Comparison of ENCODE assay signal across 16 cellular contexts in genomic region chr6:14742680-14743079, GRCh38.
A peak's percentile ranks its signal among the peaks of the same experiment; 100 is the strongest.
DNase-seq lines count a peak whose midpoint lies in the region; ATAC-seq and TF ChIP-seq lines count a peak whose summit lies in the region.
"Had no signal": no experiment of that assay in that cellular context is flagged by ENCODE, and none has a peak within 500 bp of the region (broad histone marks: within the 10 kb centered on the region; RNA-seq: fewer than 3 reads in every experiment).

No MANE protein-coding gene starts in this region.

- H3K4me3 Mint-ChIP-seq in activated CD4-positive, alpha-beta T cell treated with anti-CD3 and anti-CD28 coated beads for 36 hours, result peak overlapping the region; percentile 65
- H3K4me3 Mint-ChIP-seq in chondrocyte (ENCODE audit: unreplicated experiment) (no peak overlapping the region), neural progenitor cell (no peak overlapping the region)
- H3K4me3 Mint-ChIP-seq: nephron progenitor cell had no signal

- no peak for ATAC-seq in activated CD4-positive, alpha-beta T cell treated with anti-CD3 and anti-CD28 coated beads for 36 hours
- no peak for ATAC-seq in aorta (ENCODE audit: low FRiP score)

- peaks cover 92% of the 10 kb centered on the region for H3K4me1 Mint-ChIP-seq in activated CD4-positive, alpha-beta T cell treated with anti-CD3 and anti-CD28 coated beads for 36 hours
- H3K4me1 Mint-ChIP-seq in chondrocyte (ENCODE audit: low read depth), result peaks cover 59% of the 10 kb centered on the region
- H3K4me1 Mint-ChIP-seq in neural progenitor cell, result peaks cover 7% of the 10 kb centered on the region

- peak overlapping the region; percentile 100 for H3K27ac Mint-ChIP-seq in activated CD4-positive, alpha-beta T cell treated with anti-CD3 and anti-CD28 coated beads for 36 hours
- peak overlapping the region; percentile 100 for H3K27ac Mint-ChIP-seq in chondrocyte (ENCODE audit: unreplicated experiment)
- no peak overlapping the region for H3K27ac Mint-ChIP-seq in neural progenitor cell
- H3K27ac Mint-ChIP-seq: nephron progenitor cell had no signal

- CTCF ChIA-PET in activated CD4-positive, alpha-beta T cell treated with anti-CD3 and anti-CD28 coated beads for 36 hours (lab: Charles Lee), result interaction anchor here (1.0 kb wide), 1 partner anchor 17 kb away, joined by 3 read pairs; no protein-coding TSS in a partner anchor
- CTCF ChIA-PET in RWPE1 (lab: Yijun Ruan, JAX), result no interaction called here

- H3K9me3 ChIP-seq in spleen, result no peaks in the 10 kb centered on the region
- H3K9me3 ChIP-seq in aorta (ENCODE audit: control insufficient read depth, low read length), result no peaks in the 10 kb centered on the region
- H3K9me3 ChIP-seq in neural progenitor cell (ENCODE audit: low read depth), result no peaks in the 10 kb centered on the region
- H3K9me3 ChIP-seq: esophagus muscularis mucosa, transverse colon had no signal

- no peaks in the 10 kb centered on the region for H4K20me1 ChIP-seq in neural progenitor cell (ENCODE audit: low read depth)

- H3K36me3 Mint-ChIP-seq in activated CD4-positive, alpha-beta T cell treated with anti-CD3 and anti-CD28 coated beads for 36 hours (ENCODE audit: low read depth), result peaks cover 29% of the 10 kb centered on the region
- H3K36me3 Mint-ChIP-seq in chondrocyte (ENCODE audit: low read depth), result no peaks in the 10 kb centered on the region
- H3K36me3 Mint-ChIP-seq in neural progenitor cell, result peaks cover 4% of the 10 kb centered on the region

- H3K27me3 ChIP-seq in spleen (replicated peaks in 1 of 7) (no peaks in the 10 kb centered on the region), aorta (ENCODE audit: control insufficient read depth in 1 of 2, insufficient read depth in 2 of 2, low read length in 1 of 2) (no peaks in the 10 kb centered on the region), neural progenitor cell (no peaks in the 10 kb centered on the region)
- H3K27me3 ChIP-seq: esophagus muscularis mucosa, transverse colon had no signal

- TF ChIP-seq CTCF in RWPE1 (conservative IDR thresholded peaks at IDR 0.05; ENCODE audit: low read depth) (no peak), chondrocyte (IDR thresholded peaks at IDR 0.05) (no peak), spleen (IDR thresholded peaks at IDR 0.05 in 8 of 11, conservative IDR thresholded peaks at IDR 0.05 in 3 of 11) (no peak), neural progenitor cell (IDR thresholded peaks at IDR 0.05) (no peak)

- H3K4me3 ChIP-seq in spleen (peak overlapping the region in 1 of 8 donors; percentile 42), aorta (ENCODE audit: low read length in 2 of 2) (no peak overlapping the region), neural progenitor cell (no peak overlapping the region)
- H3K4me3 ChIP-seq: esophagus muscularis mucosa, transverse colon had no signal

- TF ChIP-seq POLR2A in spleen (IDR thresholded peaks at IDR 0.05), result no peak

- no peaks in the 10 kb centered on the region for H3F3A ChIP-seq in neural progenitor cell (ENCODE audit: low read depth)

- intact Hi-C loops in activated CD4-positive, alpha-beta T cell treated with anti-CD3 and anti-CD28 coated beads for 36 hours (cut with DNase I, micrococcal nuclease), result loop anchor here (1.0 to 10.0 kb wide), 9 partner anchors 7 to 882 kb away; no protein-coding TSS in a partner anchor
- intact Hi-C loops in spleen (cut with DNase I; ENCODE audit: low total_unique reads), result no loop called here
- intact Hi-C loops in aorta (cut with DNase I), result no loop called here

- DNase-seq in activated CD4-positive, alpha-beta T cell treated with anti-CD3 and anti-CD28 coated beads for 36 hours, result no peak
- no peak for DNase-seq in activated CD4-positive, alpha-beta T cell treated with anti-CD3 and anti-CD28 coated beads, Interleukin-2, amount 50 U/mL, for 48 hours
- DNase-seq in RWPE1 (ENCODE audit: low spot score), result no peak
- DNase-seq in chondrocyte (ENCODE audit: low spot score), result no peak
- DNase-seq in spleen, result no peak
- DNase-seq in aorta, result no peak
- no peak for DNase-seq in RPMI8226
- DNase-seq in neural progenitor cell (ENCODE audit: low spot score), result no peak
- DNase-seq: activated gamma-delta T cell; DMS79 treated with DMSO at 0.1 percent for 48 hours; head of caudate nucleus; NCI-H187 treated with DMSO at 0.1 percent for 48 hours; nephron progenitor cell; stimulated activated CD4-positive, alpha-beta T cell treated with anti-CD3 and anti-CD28 coated beads, Interleukin-1b, Interleukin-23, amount 100 ng/mL, for 48 hours; transverse colon had no signal

- no peaks in the 10 kb centered on the region for H3K79me2 ChIP-seq in neural progenitor cell (ENCODE audit: low read depth)

- no peaks in the 10 kb centered on the region for H3K36me3 ChIP-seq in spleen
- no peaks in the 10 kb centered on the region for H3K36me3 ChIP-seq in aorta (ENCODE audit: control insufficient read depth in 1 of 2, insufficient read depth in 2 of 2, low read length in 1 of 2)
- no peaks in the 10 kb centered on the region for H3K36me3 ChIP-seq in neural progenitor cell
- H3K36me3 ChIP-seq: esophagus muscularis mucosa, transverse colon had no signal

- H3K27ac ChIP-seq in RWPE1 (peak overlapping the region; percentile 94), spleen (peak overlapping the region in 5 of 8 donors; percentile 40 to 85 (median 69)), aorta (ENCODE audit: low read depth in 1 of 2, low read length in 2 of 2) (no peak overlapping the region), neural progenitor cell (no peak overlapping the region)

- H3K4me2 ChIP-seq in neural progenitor cell, result no peak overlapping the region

- no peak overlapping the region for H3K9ac ChIP-seq in neural progenitor cell

- 88 to 99% (median 97%) methylated on average over 5 of the region's 5 CpGs for WGBS in spleen, 5 donors
- 89 to 93% methylated on average over 5 of the region's 5 CpGs for WGBS in aorta, 2 donors

- H3K27me3 Mint-ChIP-seq in activated CD4-positive, alpha-beta T cell treated with anti-CD3 and anti-CD28 coated beads for 36 hours, result no peaks in the 10 kb centered on the region
- H3K27me3 Mint-ChIP-seq in chondrocyte (ENCODE audit: low read depth) (no peaks in the 10 kb centered on the region), neural progenitor cell (ENCODE audit: insufficient read depth, low read depth) (peaks cover 6% of the 10 kb centered on the region)

- H3K9me3 Mint-ChIP-seq in activated CD4-positive, alpha-beta T cell treated with anti-CD3 and anti-CD28 coated beads for 36 hours (ENCODE audit: low read depth), result peaks cover 16% of the 10 kb centered on the region
- H3K9me3 Mint-ChIP-seq in chondrocyte (ENCODE audit: low read depth) (peaks cover 15% of the 10 kb centered on the region), neural progenitor cell (peaks cover 3% of the 10 kb centered on the region)

- POLR2A ChIA-PET in activated CD4-positive, alpha-beta T cell treated with anti-CD3 and anti-CD28 coated beads for 36 hours (lab: Charles Lee), result no interaction called here
- POLR2A ChIA-PET in RWPE1 (lab: Yijun Ruan, JAX; ENCODE audit: low non-redundant PET), result no interaction called here

- H3K4me1 ChIP-seq in spleen (peaks cover 0 to 34% (median 13%) of the 10 kb centered on the region in 6 donors), aorta (ENCODE audit: control insufficient read depth in 1 of 2, insufficient read depth in 2 of 2, low read length in 2 of 2) (no peaks in the 10 kb centered on the region), neural progenitor cell (no peaks in the 10 kb centered on the region)
- H3K4me1 ChIP-seq: transverse colon had no signal

- no peak overlapping the region for H2AFZ ChIP-seq in neural progenitor cell (replicated peaks)

Comparison
In these comparisons a context has a peak if more than half of its experiments do, and no peak if none do; other contexts are left out.
1. H3K27ac ChIP-seq: peak in RWPE1 (single experiment) and spleen (5 of 8); none in aorta (0 of 2) and neural progenitor cell (single experiment).
2. intact Hi-C loops: an anchor here in activated CD4-positive, alpha-beta T cell treated with anti-CD3 and anti-CD28 coated beads for 36 hours (1.0 to 10.0 kb wide); none called in spleen and aorta.